In the genomic region with DNA sequence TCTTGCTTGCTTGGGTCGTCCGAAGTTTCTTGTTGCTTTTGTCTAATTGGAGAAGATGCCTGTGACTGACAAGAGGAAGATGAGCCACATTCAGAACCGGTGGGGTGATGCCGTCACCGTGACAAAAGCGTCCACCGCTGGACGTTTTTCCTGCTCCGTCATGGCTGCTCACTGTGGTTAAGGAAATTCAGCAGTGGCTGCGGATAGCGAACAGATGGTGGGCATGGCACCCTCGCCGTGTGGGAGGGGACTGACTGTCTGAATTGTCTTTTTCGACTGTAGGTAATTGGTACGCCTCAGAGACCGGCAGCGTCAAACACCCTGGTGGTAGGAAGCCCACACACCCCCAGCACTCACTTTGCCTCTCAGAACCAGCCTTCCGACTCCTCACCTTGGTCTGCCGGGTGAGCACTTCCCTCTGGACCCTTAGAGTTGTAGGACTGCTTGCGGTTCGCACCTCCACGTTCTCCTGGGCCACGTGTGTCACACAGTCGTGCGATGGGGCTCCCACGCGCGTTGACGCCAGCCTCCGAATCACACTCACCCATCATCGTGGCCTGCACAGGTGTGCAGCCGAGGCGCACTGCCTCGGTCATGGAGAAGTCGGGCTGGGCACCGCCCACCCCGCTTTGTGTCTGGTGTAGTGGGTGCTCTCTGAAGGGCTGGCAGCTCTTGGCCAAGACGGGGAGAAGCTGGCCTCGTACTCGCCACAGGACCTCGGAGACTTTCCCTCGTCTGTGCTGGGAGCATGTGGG, we compare ENCODE assay signal across 2 cellular contexts.
TF ChIP-seq lines count a peak whose summit lies in the region.

No MANE protein-coding gene starts in this region.

TF ChIP-seq in GM12878, 131 proteins besides CTCF, POLR2A, EP300 and RAD21:
- peak; percentile 66; the same call in 1 of the 2 replicates for TF ChIP-seq TCF3 (IDR thresholded peaks at IDR 0.05; ENCODE audit: borderline replicate concordance, insufficient read depth, low read depth, low read length)
- no peak for TF ChIP-seq CREM (IDR thresholded peaks at IDR 0.05; ENCODE audit: low read depth)
- TF ChIP-seq, protein P1, sequence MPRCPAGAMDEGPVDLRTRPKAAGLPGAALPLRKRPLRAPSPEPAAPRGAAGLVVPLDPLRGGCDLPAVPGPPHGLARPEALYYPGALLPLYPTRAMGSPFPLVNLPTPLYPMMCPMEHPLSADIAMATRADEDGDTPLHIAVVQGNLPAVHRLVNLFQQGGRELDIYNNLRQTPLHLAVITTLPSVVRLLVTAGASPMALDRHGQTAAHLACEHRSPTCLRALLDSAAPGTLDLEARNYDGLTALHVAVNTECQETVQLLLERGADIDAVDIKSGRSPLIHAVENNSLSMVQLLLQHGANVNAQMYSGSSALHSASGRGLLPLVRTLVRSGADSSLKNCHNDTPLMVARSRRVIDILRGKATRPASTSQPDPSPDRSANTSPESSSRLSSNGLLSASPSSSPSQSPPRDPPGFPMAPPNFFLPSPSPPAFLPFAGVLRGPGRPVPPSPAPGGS (IDR thresholded peaks at IDR 0.05; ENCODE audit: borderline replicate concordance, insufficient read depth, low read depth, low read length, poor library complexity, severe bottlenecking) = peak; percentile 44

TF ChIP-seq in SK-N-SH, 30 proteins besides CTCF, POLR2A, EP300 and RAD21:
- TF ChIP-seq USF1 (IDR thresholded peaks at IDR 0.05; ENCODE audit: borderline replicate concordance, low read depth) (no peak), POLR2AphosphoS5 (IDR thresholded peaks at IDR 0.05; ENCODE audit: low read depth, low read length) (no peak), MXI1 (IDR thresholded peaks at IDR 0.05; ENCODE audit: low read depth, low read length) (no peak), TCF12 (IDR thresholded peaks at IDR 0.05) (no peak), FOSL2 (IDR thresholded peaks at IDR 0.05; ENCODE audit: borderline replicate concordance, low read depth) (no peak), FOXM1 (IDR thresholded peaks at IDR 0.05; ENCODE audit: low read depth) (no peak)
